ENCODE assay signal across 8 cellular contexts in the genomic region with DNA sequence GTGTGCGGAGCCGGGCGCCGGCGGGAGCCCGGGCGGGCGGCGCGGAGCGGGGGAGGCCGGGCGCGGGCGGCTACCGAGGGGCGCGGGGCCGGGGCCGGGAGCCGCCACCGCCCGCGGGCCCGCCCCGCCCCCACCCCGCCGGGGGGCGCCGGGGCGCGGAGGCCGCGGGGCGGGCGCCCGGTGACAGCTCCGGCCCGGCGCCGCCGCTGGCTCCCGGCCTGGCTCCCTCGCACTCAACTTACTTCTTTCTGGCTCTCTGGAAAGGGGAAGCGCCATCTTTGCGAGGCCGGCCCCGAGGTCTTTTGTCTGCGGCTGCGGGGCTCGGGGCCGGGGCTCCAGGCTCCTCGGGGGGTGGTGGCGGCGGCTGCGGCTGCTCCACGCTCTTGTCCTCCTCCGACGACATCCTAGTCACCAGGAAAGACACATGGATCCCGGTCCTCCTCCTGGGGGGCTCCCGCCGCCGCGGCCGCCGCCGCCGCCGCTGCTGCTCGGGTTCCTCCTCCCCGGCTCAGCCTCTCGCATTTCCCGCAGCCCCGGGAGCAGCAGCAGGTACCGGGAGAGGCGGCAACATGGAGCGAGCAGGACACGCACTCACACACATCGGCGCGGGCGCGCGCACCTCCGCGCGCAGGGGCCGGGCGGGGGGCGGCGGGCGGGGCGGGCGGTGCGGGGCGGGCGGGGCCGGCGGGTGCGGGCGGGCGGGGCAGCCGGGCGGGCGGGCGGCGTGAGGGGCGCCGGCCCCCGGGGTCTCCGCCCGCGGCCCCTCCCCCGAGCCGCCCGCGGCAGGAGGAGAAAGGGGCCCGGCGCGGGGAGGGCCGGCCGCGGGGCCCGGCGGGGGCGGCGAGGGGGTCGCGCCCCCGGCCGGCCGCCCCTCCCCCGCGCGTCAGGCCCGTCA. TPM values are rescaled to one million over a fixed set of nuclear protein-coding genes. Genes with fewer than 3 reads are reported as not detected.
DNase-seq lines count a peak whose midpoint lies in the region; ATAC-seq and TF ChIP-seq lines count a peak whose summit lies in the region.

A gene (minus strand): TSS at position 620 of the 895 bp plus-strand sequence. CDS start 217 bp downstream, at position 403.

- H3K4me1 ChIP-seq in BE2C (no peaks in the 10 kb centered on the region), KMS-11 (ENCODE audit: low read depth, poor library complexity, severe bottlenecking) (peaks cover 36% of the 10 kb centered on the region)

- H3K27ac Mint-ChIP-seq in central memory CD8-positive, alpha-beta T cell (ENCODE audit: low read depth): peak within 1 kb of the TSS; percentile 91

- no peaks in the 10 kb centered on the region for H3K9me3 ChIP-seq in BE2C

- peaks cover 36% of the 10 kb centered on the region for H4K20me1 ChIP-seq in KMS-11 (ENCODE audit: insufficient read depth)

- peak within 1 kb of the TSS; percentile 96 for H2AFZ ChIP-seq in KMS-11 (ENCODE audit: low read depth)

- peaks cover 45% of the 10 kb centered on the region for H3K79me2 ChIP-seq in KMS-11 (ENCODE audit: insufficient read depth, low read depth)

- no peaks in the 10 kb centered on the region for H3K27me3 Mint-ChIP-seq in central memory CD8-positive, alpha-beta T cell

- H3K4me3 Mint-ChIP-seq in central memory CD8-positive, alpha-beta T cell: peak within 1 kb of the TSS; percentile 69

- TF ChIP-seq CTCF in BE2C (IDR thresholded peaks at IDR 0.05; ENCODE audit: low read depth, low read length) (no peak), KMS-11 (conservative IDR thresholded peaks at IDR 0.05; ENCODE audit: low read depth, low read length) (no peak)

- DNase-seq in BE2C (peak; percentile 67), kidney tubule cell (ENCODE audit: low spot score) (peak; percentile 64), NCI-H1694 treated with DMSO at 0.1 percent for 48 hours (lab: John Stamatoyannopoulos, UW) (no peak)
- DNase-seq in activated CD4-positive, CD25-positive, alpha-beta regulatory T cell (lab: John Stamatoyannopoulos, UW): peak; percentile 15 to 40 (median 32)
- DNase-seq in central memory CD8-positive, alpha-beta T cell (ENCODE audit: low spot score in 2 of 2): no peak
- DNase-seq in stimulated activated CD4-positive, alpha-beta T cell treated with anti-CD3 and anti-CD28 coated beads, Interleukin-15, amount 100 ng/mL, for 24 hours: peak; percentile 64

- peak within 1 kb of the TSS; percentile 94 for H3K27ac ChIP-seq in KMS-11

- peaks cover 29% of the 10 kb centered on the region for H3K4me1 Mint-ChIP-seq in central memory CD8-positive, alpha-beta T cell

- H3K4me3 ChIP-seq in BE2C (ENCODE audit: low read depth, low read length) (peak within 1 kb of the TSS; percentile 87), KMS-11 (IDR thresholded peaks at IDR 0.05; ENCODE audit: insufficient read depth, low read depth, low read length) (no peak within 1 kb of the TSS)

- peaks cover 14% of the 10 kb centered on the region for H3K36me3 Mint-ChIP-seq in central memory CD8-positive, alpha-beta T cell (ENCODE audit: insufficient read depth)

- H3K9ac ChIP-seq in KMS-11: peak within 1 kb of the TSS; percentile 91

- no peaks in the 10 kb centered on the region for H3K36me3 ChIP-seq in BE2C
- H3K36me3 ChIP-seq in KMS-11 (ENCODE audit: insufficient read depth): no peaks in the 10 kb centered on the region

- peak within 1 kb of the TSS; percentile 90 for H3K4me2 ChIP-seq in KMS-11

- no peaks in the 10 kb centered on the region for H3K9me3 Mint-ChIP-seq in central memory CD8-positive, alpha-beta T cell

- peak; percentile 5 for ATAC-seq in GM19395 (IDR thresholded peaks at IDR 0.05; ENCODE audit: unreplicated experiment)
- ATAC-seq in central memory CD8-positive, alpha-beta T cell (replicated peaks; ENCODE audit: extremely low read depth, poor library complexity, severe bottlenecking): no peak

- H3K27me3 ChIP-seq in BE2C: no peaks in the 10 kb centered on the region
- no peaks in the 10 kb centered on the region for H3K27me3 ChIP-seq in KMS-11 (ENCODE audit: insufficient read depth, low read depth)

RNA-seq across cellular contexts. Expression of the gene that starts here (rescaled TPM):
- polyA plus RNA-seq in BE2C (2012; ENCODE audit: insufficient read depth, insufficient read length, low read depth): 35.5 TPM

Comparison
In these comparisons a context has a peak if more than half of its experiments do, and no peak if none do; other contexts are left out.
1. DNase-seq: peak in BE2C (single experiment), activated CD4-positive, CD25-positive, alpha-beta regulatory T cell (4 of 4), kidney tubule cell (single experiment) and stimulated activated CD4-positive, alpha-beta T cell treated with anti-CD3 and anti-CD28 coated beads, Interleukin-15, amount 100 ng/mL, for 24 hours (single experiment); none in central memory CD8-positive, alpha-beta T cell (0 of 2) and NCI-H1694 treated with DMSO at 0.1 percent for 48 hours (single experiment).